In the genomic region with DNA sequence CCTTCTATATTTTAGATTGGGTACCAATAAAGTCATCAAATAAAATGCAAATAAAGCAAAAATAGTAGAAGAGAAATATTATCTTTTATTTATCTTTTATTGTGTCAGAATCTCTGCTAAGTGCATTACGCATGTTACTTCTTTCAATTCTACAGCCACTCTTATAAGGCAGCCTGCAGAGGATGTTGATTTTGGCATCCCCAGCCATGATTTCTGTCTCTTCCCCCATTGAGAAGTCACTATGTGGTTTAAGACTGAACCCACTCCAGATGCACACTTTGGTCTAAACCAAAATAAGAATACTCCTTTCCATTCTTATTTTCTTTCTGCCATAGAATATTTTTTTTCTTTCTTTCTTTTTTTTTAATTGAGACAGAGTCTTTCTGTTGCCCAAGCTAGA, we compare ENCODE assay signal across 22 cellular contexts. TPM values are rescaled to one million over a fixed set of nuclear protein-coding genes. Genes with fewer than 3 reads are reported as not detected.
DNase-seq lines count a peak whose midpoint lies in the region; ATAC-seq, FAIRE-seq and TF ChIP-seq lines count a peak whose summit lies in the region.
"Had no signal": no experiment of that assay in that cellular context is flagged by ENCODE, and none has a peak within 500 bp of the region (broad histone marks: within the 10 kb centered on the region; RNA-seq: fewer than 3 reads in every experiment).

No MANE protein-coding gene starts in this region.

- WGBS in HepG2 (ENCODE audit: low lambda C conversion rate), result 97% methylated on average over 1 of the region's 1 CpG

- POLR2A ChIA-PET in HepG2 (lab: Yijun Ruan, JAX), result no interaction called here

- no peaks in the 10 kb centered on the region for H3K4me1 ChIP-seq in HepG2 (ENCODE audit: insufficient read depth, low read length)
- H3K4me1 ChIP-seq: BLaER1 had no signal

- H3K36me3 Mint-ChIP-seq in activated CD4-positive, alpha-beta T cell treated with anti-CD3 and anti-CD28 coated beads, Interleukin-2, amount 10 ng/mL, durations not matched to agents 24 days and 14 days (ENCODE audit: low read depth), result no peaks in the 10 kb centered on the region
- H3K36me3 Mint-ChIP-seq: CD4-positive, CD25-positive, alpha-beta regulatory T cell; IgD-negative memory B cell had no signal

- DNase-seq in Right ventricle myocardium superior, result no peak
- no peak for DNase-seq in cardiac septum (ENCODE audit: low spot score)
- peak; percentile 49 for DNase-seq in choroid plexus epithelial cell (ENCODE audit: low read depth)
- no peak for DNase-seq in left cardiac atrium
- no peak for DNase-seq in glomerular visceral epithelial cell (ENCODE audit: extremely low spot score)
- no peak for DNase-seq in activated CD4-positive, alpha-beta T cell treated with anti-CD3 and anti-CD28 coated beads, Interleukin-2, amount 10 ng/mL, durations not matched to agents 24 days and 14 days
- DNase-seq in HepG2 (ENCODE audit: low spot score), result no peak
- DNase-seq: CD4-positive, CD25-positive, alpha-beta regulatory T cell; H9; HFFc6; MM.1S; NCI-H2029; NCI-H526 treated with DMSO at 0.1 percent for 48 hours; PC-9; SHP77 had no signal

- no peaks in the 10 kb centered on the region for H4K20me1 ChIP-seq in HepG2 (ENCODE audit: insufficient read depth, low read length)
- H4K20me1 ChIP-seq: BLaER1 had no signal

- H3K4me1 Mint-ChIP-seq in activated CD4-positive, alpha-beta T cell treated with anti-CD3 and anti-CD28 coated beads, Interleukin-2, amount 10 ng/mL, durations not matched to agents 24 days and 14 days, result no peaks in the 10 kb centered on the region
- H3K4me1 Mint-ChIP-seq: CD4-positive, CD25-positive, alpha-beta regulatory T cell; GM23338; H9; IgD-negative memory B cell had no signal

- no peak overlapping the region for H3K4me2 ChIP-seq in HepG2 (ENCODE audit: low read depth, low read length)
- H3K4me2 ChIP-seq: BLaER1, GM23338, KMS-11, PC-9 had no signal

- in situ Hi-C loops in HepG2 (cut with HindIII; ENCODE audit: extremely low pct_ligation_motif_present, low pct_unique_long_range_greater_than_20kb), result no loop called here

- H3K27ac ChIP-seq in HepG2 (ENCODE audit: extremely low read length, insufficient read depth, low read length), result no peak overlapping the region
- H3K27ac ChIP-seq: BLaER1, KMS-11, PC-9 had no signal

- H3K9me3 Mint-ChIP-seq in activated CD4-positive, alpha-beta T cell treated with anti-CD3 and anti-CD28 coated beads, Interleukin-2, amount 10 ng/mL, durations not matched to agents 24 days and 14 days, result no peaks in the 10 kb centered on the region
- H3K9me3 Mint-ChIP-seq: GM23338, H9, HFFc6 had no signal

- H3K79me2 ChIP-seq in HepG2 (ENCODE audit: insufficient read depth, low read length), result no peaks in the 10 kb centered on the region

- TF ChIP-seq POLR2A in HepG2 (IDR thresholded peaks at IDR 0.05; ENCODE audit: insufficient read depth in 1 of 2, low read depth in 2 of 2, low read length in 2 of 2), result no peak

- TF ChIP-seq RAD21 in HepG2 (CRISPR knock-in tag; IDR thresholded peaks at IDR 0.05), result no peak

- TF ChIP-seq EP300 in HepG2 (IDR thresholded peaks at IDR 0.05; ENCODE audit: low read depth in 2 of 2, low read length in 2 of 2), result no peak
- TF ChIP-seq EP300 in HepG2 (CRISPR knock-in tag; IDR thresholded peaks at IDR 0.05; ENCODE audit: borderline replicate concordance), result no peak

- no peak overlapping the region for H3K4me3 Mint-ChIP-seq in activated CD4-positive, alpha-beta T cell treated with anti-CD3 and anti-CD28 coated beads, Interleukin-2, amount 10 ng/mL, durations not matched to agents 24 days and 14 days
- H3K4me3 Mint-ChIP-seq: CD4-positive, CD25-positive, alpha-beta regulatory T cell; GM23338; H9; HFFc6; IgD-negative memory B cell had no signal

- BruUV-seq in HepG2 (replicated peaks; lab: Mats Ljungman, UMichigan), result no TSS peak

- no peak for FAIRE-seq in HepG2 (lab: Jason Lieb, UNC)
- FAIRE-seq: GM18507 had no signal

- H3K27me3 Mint-ChIP-seq in activated CD4-positive, alpha-beta T cell treated with anti-CD3 and anti-CD28 coated beads, Interleukin-2, amount 10 ng/mL, durations not matched to agents 24 days and 14 days, result no peaks in the 10 kb centered on the region
- H3K27me3 Mint-ChIP-seq: CD4-positive, CD25-positive, alpha-beta regulatory T cell; IgD-negative memory B cell had no signal

- H3K4me3 ChIP-seq in choroid plexus epithelial cell (ENCODE audit: low read depth, low read length), result no peak overlapping the region
- no peak overlapping the region for H3K4me3 ChIP-seq in HepG2 (replicated peaks in 1 of 3; ENCODE audit: insufficient read depth in 1 of 3, low read depth in 2 of 3, low read length in 3 of 3)
- H3K4me3 ChIP-seq: BLaER1, GM23338, PC-9 had no signal

- H3K9ac ChIP-seq in HepG2 (ENCODE audit: insufficient read depth, low read depth, low read length), result no peak overlapping the region
- H3K9ac ChIP-seq: BLaER1, KMS-11 had no signal

- H3K27me3 ChIP-seq in HepG2 (ENCODE audit: control insufficient read depth in 1 of 2, insufficient read depth in 2 of 2, low read length in 2 of 2), result no peaks in the 10 kb centered on the region
- H3K27me3 ChIP-seq: BLaER1 had no signal

- ATAC-seq in Right ventricle myocardium superior (ENCODE audit: poor library complexity) (peak; percentile 52), left cardiac atrium (peak; percentile 57 to 91), HepG2 (no peak)
- ATAC-seq: GM23338 had no signal

- no peak for TF ChIP-seq CTCF in choroid plexus epithelial cell (conservative IDR thresholded peaks at IDR 0.05; ENCODE audit: low read depth, low read length)
- TF ChIP-seq CTCF in HepG2 (CRISPR knock-in tag; IDR thresholded peaks at IDR 0.05), result no peak

- CTCF ChIA-PET in HepG2 (lab: Yijun Ruan, JAX; ENCODE audit: low intra/inter-chr PET ratio, low total read pairs), result no interaction called here

- no peak overlapping the region for H2AFZ ChIP-seq in HepG2 (ENCODE audit: low read length)
- H2AFZ ChIP-seq: GM23338, PC-9 had no signal

- no peaks in the 10 kb centered on the region for H3K36me3 ChIP-seq in HepG2 (replicated peaks in 1 of 2; ENCODE audit: control insufficient read depth in 1 of 2, insufficient read depth in 2 of 2, low read length in 2 of 2)
- H3K36me3 ChIP-seq: BLaER1 had no signal

- no peak overlapping the region for H3K27ac Mint-ChIP-seq in activated CD4-positive, alpha-beta T cell treated with anti-CD3 and anti-CD28 coated beads, Interleukin-2, amount 10 ng/mL, durations not matched to agents 24 days and 14 days
- H3K27ac Mint-ChIP-seq: CD4-positive, CD25-positive, alpha-beta regulatory T cell; GM23338; H9; HFFc6; IgD-negative memory B cell had no signal

- H3K9me3 ChIP-seq in HepG2 (ENCODE audit: low read length), result no peaks in the 10 kb centered on the region
- H3K9me3 ChIP-seq: BLaER1 had no signal

- intact Hi-C loops in Right ventricle myocardium superior (cut with DNase I) (no loop called here), cardiac septum (cut with DNase I) (no loop called here), left cardiac atrium (cut with DNase I) (no loop called here), HepG2 (cut with micrococcal nuclease; ENCODE audit: unreplicated experiment) (loop anchor here (10.0 kb wide), 1 partner anchor 103 kb away; no protein-coding TSS in a partner anchor)
- intact Hi-C loops in activated CD4-positive, alpha-beta T cell treated with anti-CD3 and anti-CD28 coated beads, Interleukin-2, amount 10 ng/mL, durations not matched to agents 24 days and 14 days (cut with micrococcal nuclease), result no loop called here

TF ChIP-seq in HepG2, 621 proteins besides CTCF, POLR2A, EP300 and RAD21:
- TF ChIP-seq HNRNPUL1 (IDR thresholded peaks at IDR 0.05; ENCODE audit: low read depth, low read length) (no peak), MAFK (conservative IDR thresholded peaks at IDR 0.05 in 1 of 2, IDR thresholded peaks at IDR 0.05 in 1 of 2; ENCODE audit: low read length in 2 of 2) (peak in 1 of 2 experiments; percentile 29; a peak in 1 of 4 replicates)
TF ChIP-seq in HepG2: peak in this region for 1.

RNA-seq across cellular contexts. Expression of a gene that starts 56.0 kb away (rescaled TPM):
- total RNA-seq in Right ventricle myocardium superior, result 25.8 TPM
- total RNA-seq in cardiac septum, result 26.7 TPM
- total RNA-seq in left cardiac atrium, result 10 to 100 TPM; 21.9 to 22.3 TPM
- total RNA-seq in activated CD4-positive, alpha-beta T cell treated with anti-CD3 and anti-CD28 coated beads, Interleukin-2, amount 10 ng/mL, durations not matched to agents 24 days and 14 days, result not detected in 2 replicates
- 86.3 and 95.7 TPM in 2 replicates for total RNA-seq in HepG2 (2016; rRNA removed; fragmentation: Illumina TruSeq; extraction: Trizol)
- 16.5 and 17.3 TPM in 2 replicates for total RNA-seq in HepG2 (2016; cell fraction: cytosol; rRNA removed; fragmentation: Illumina TruSeq; extraction: Trizol; ENCODE audit: low read depth)
- 83.9 and 102 TPM in 2 replicates for total RNA-seq in HepG2 (2016; cell fraction: insoluble cytoplasmic fraction; rRNA removed; fragmentation: Illumina TruSeq; extraction: Trizol)
- total RNA-seq in HepG2 (2016; cell fraction: membrane; rRNA removed; fragmentation: Illumina TruSeq; extraction: Trizol), result 23.5 and 28.5 TPM in 2 replicates
- 133 TPM in 2 replicates for total RNA-seq in HepG2 (2016; cell fraction: nucleus; rRNA removed; fragmentation: Illumina TruSeq; extraction: Trizol)
- 68.6 and 79.5 TPM in 2 replicates for polyA plus RNA-seq in HepG2 (2011; rRNA removed)
- polyA plus RNA-seq in HepG2 (2011; cell fraction: cytosol; rRNA removed), result 53.2 and 78.7 TPM in 2 replicates
- polyA plus RNA-seq in HepG2 (2011; cell fraction: nucleus; rRNA removed), result 56.5 and 68.3 TPM in 2 replicates
- polyA plus RNA-seq in HepG2 (2012), result 56.8 and 59.4 TPM in 2 replicates
- polyA plus RNA-seq in HepG2 (2016; cell fraction: cytosol; fragmentation: Illumina TruSeq; extraction: Trizol; ENCODE audit: low read depth), result 7.4 and 7.7 TPM in 2 replicates
- polyA plus RNA-seq in HepG2 (2016; cell fraction: insoluble cytoplasmic fraction; fragmentation: Illumina TruSeq; extraction: Trizol; ENCODE audit: low read depth), result 88.8 and 97.6 TPM in 2 replicates
- 12.9 and 14.0 TPM in 2 replicates for polyA plus RNA-seq in HepG2 (2016; cell fraction: membrane; fragmentation: Illumina TruSeq; extraction: Trizol; ENCODE audit: low read depth)
- polyA plus RNA-seq in HepG2 (2016; cell fraction: nucleus; fragmentation: Illumina TruSeq; extraction: Trizol; ENCODE audit: insufficient read depth, low read depth), result 72.3 and 73.1 TPM in 2 replicates
- 96.5 TPM in 1 of 2 replicates, not detected in the other for polyA minus RNA-seq in HepG2 (2011; rRNA and poly(A)+ RNA removed; ENCODE audit: low replicate concordance)
- 99.5 and 134 TPM in 2 replicates for polyA minus RNA-seq in HepG2 (2011; cell fraction: cytosol; rRNA and poly(A)+ RNA removed)
- 426 and 440 TPM in 2 replicates for polyA minus RNA-seq in HepG2 (2011; cell fraction: nucleus; rRNA and poly(A)+ RNA removed)
- total RNA-seq: A172; CD4-positive, CD25-positive, alpha-beta regulatory T cell; SK-MEL-5 had no signal
- polyA plus RNA-seq: CD4-positive, CD25-positive, alpha-beta regulatory T cell; IgD-negative memory B cell had no signal

Comparison
In these comparisons a context has a peak if more than half of its experiments do, and no peak if none do; other contexts are left out.
1. RNA of a gene that starts 56.0 kb away (total RNA-seq): 16.5 to 133 TPM in HepG2, 26.7 TPM in cardiac septum (single experiment), 25.8 TPM in Right ventricle myocardium superior (single experiment) and 21.9 to 22.3 TPM in left cardiac atrium; not detected in activated CD4-positive, alpha-beta T cell treated with anti-CD3 and anti-CD28 coated beads, Interleukin-2, amount 10 ng/mL, durations not matched to agents 24 days and 14 days; every median in the first group is over 10 times any median in the second.